ENCODE assay signal across 13 cellular contexts in the genomic region with DNA sequence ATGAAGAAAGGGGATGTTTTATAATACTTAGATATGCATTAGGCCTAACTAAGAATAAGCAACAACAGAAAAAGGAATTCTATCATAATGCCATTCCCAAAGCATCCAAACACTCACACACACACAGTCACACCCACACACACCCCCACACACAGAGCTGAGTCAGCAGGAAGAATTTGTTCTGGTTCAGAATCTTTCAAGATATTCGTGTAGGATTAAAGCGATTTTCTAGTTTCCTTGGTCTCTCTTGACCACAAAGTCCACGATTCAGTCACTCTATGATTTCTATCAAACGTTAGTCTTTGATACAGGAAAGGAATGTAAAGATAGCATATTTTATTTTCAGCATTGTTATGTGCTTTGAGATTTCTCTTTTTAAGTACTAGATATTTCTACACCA.
DNase-seq lines count a peak whose midpoint lies in the region; TF ChIP-seq lines count a peak whose summit lies in the region.
"Had no signal": no experiment of that assay in that cellular context is flagged by ENCODE, and none has a peak within 500 bp of the region (broad histone marks: within the 10 kb centered on the region; RNA-seq: fewer than 3 reads in every experiment).

No MANE protein-coding gene starts in this region.

- intact Hi-C loops in MCF 10A (cut with micrococcal nuclease) (no loop called here), mammary epithelial cell (cut with micrococcal nuclease) (no loop called here), vagina (cut with DNase I) (no loop called here)

- POLR2A ChIA-PET in MCF 10A (lab: Yijun Ruan, JAX) = interaction anchor here (1.2 to 1.8 kb wide), 2 partner anchors 254 to 573 kb away, joined by 4 to 6 read pairs; no protein-coding TSS in a partner anchor

- CTCF ChIA-PET in MCF 10A (lab: Yijun Ruan, JAX) = no interaction called here
- CTCF ChIA-PET in mammary epithelial cell (lab: Charles Lee; ENCODE audit: low non-redundant PET) = no interaction called here

- H3K27ac ChIP-seq in mammary epithelial cell (ENCODE audit: insufficient read depth, low read depth, low read length) (no peak overlapping the region), brain microvascular endothelial cell (no peak overlapping the region), vagina (no peak overlapping the region)
- H3K27ac ChIP-seq: breast epithelium, tibial artery had no signal

- no peak overlapping the region for H3K9ac ChIP-seq in mammary epithelial cell (ENCODE audit: insufficient read depth, low read length)

- no peak overlapping the region for H3K4me2 ChIP-seq in mammary epithelial cell (ENCODE audit: insufficient read depth, low read depth, low read length)

- no peaks in the 10 kb centered on the region for H3K79me2 ChIP-seq in mammary epithelial cell (ENCODE audit: insufficient read depth, low read length)

- H3K4me1 Mint-ChIP-seq in MCF 10A (ENCODE audit: insufficient read depth, unreplicated experiment) (peaks cover 11% of the 10 kb centered on the region), type B pancreatic cell (ENCODE audit: unreplicated experiment) (peaks cover 11% of the 10 kb centered on the region)

- in situ Hi-C loops in mammary epithelial cell (cut with MboI; ENCODE audit: low sequenced_read_pairs in 2 of 2) = no loop called here
- in situ Hi-C loops in brain microvascular endothelial cell (cut with HindIII; ENCODE audit: low pct_ligation_motif_present, low sequenced_read_pairs) = no loop called here

- no peak for TF ChIP-seq POLR2A in vagina (IDR thresholded peaks at IDR 0.05)

- H3K4me1 ChIP-seq in mammary epithelial cell (ENCODE audit: insufficient read depth, low read length) (peaks cover 3% of the 10 kb centered on the region), vagina (peaks cover 8% of the 10 kb centered on the region)
- H3K4me1 ChIP-seq: breast epithelium had no signal

- BruUV-seq in MCF 10A (replicated peaks; lab: Mats Ljungman, UMichigan) (no TSS peak), mammary epithelial cell (replicated peaks; lab: Mats Ljungman, UMichigan) (no TSS peak)

- no peak overlapping the region for H2AFZ ChIP-seq in mammary epithelial cell (ENCODE audit: low read depth, low read length)

- H3K4me3 Mint-ChIP-seq in MCF 10A (ENCODE audit: unreplicated experiment) = no peak overlapping the region
- peak overlapping the region; percentile 10 for H3K4me3 Mint-ChIP-seq in type B pancreatic cell
- H3K4me3 Mint-ChIP-seq: IgD-negative memory B cell, neural crest cell had no signal

- H3K27me3 Mint-ChIP-seq in MCF 10A (ENCODE audit: insufficient read depth, unreplicated experiment) = no peaks in the 10 kb centered on the region
- H3K27me3 Mint-ChIP-seq in type B pancreatic cell = no peaks in the 10 kb centered on the region
- H3K27me3 Mint-ChIP-seq: IgD-negative memory B cell had no signal

- TF ChIP-seq CTCF in MCF 10A (IDR thresholded peaks at IDR 0.05; ENCODE audit: unreplicated experiment) = no peak
- TF ChIP-seq CTCF in mammary epithelial cell (conservative IDR thresholded peaks at IDR 0.05 in 1 of 2, IDR thresholded peaks at IDR 0.05 in 1 of 2; ENCODE audit: extremely low read depth in 1 of 2, insufficient read depth in 1 of 2, low read depth in 1 of 2, low read length in 2 of 2) = no peak
- TF ChIP-seq CTCF in brain microvascular endothelial cell (IDR thresholded peaks at IDR 0.05; ENCODE audit: low read depth, low read length, missing control alignments) = no peak
- TF ChIP-seq CTCF in type B pancreatic cell (conservative IDR thresholded peaks at IDR 0.05) = no peak
- TF ChIP-seq CTCF in vagina (IDR thresholded peaks at IDR 0.05) = no peak

- dilution Hi-C loops in mammary epithelial cell (cut with HindIII; ENCODE audit: low sequenced_read_pairs) = no loop called here

- no peak overlapping the region for H3K4me3 ChIP-seq in mammary epithelial cell (replicated peaks in 1 of 3; ENCODE audit: insufficient read depth in 1 of 3, low read depth in 2 of 3, low read length in 3 of 3)
- no peak overlapping the region for H3K4me3 ChIP-seq in brain microvascular endothelial cell (ENCODE audit: low read depth, low read length)
- no peak overlapping the region for H3K4me3 ChIP-seq in vagina
- H3K4me3 ChIP-seq: breast epithelium, tibial artery had no signal

- no peaks in the 10 kb centered on the region for H4K20me1 ChIP-seq in mammary epithelial cell (ENCODE audit: insufficient read depth, low read length)

- H3K27ac Mint-ChIP-seq in MCF 10A (ENCODE audit: low read depth, unreplicated experiment) (peak overlapping the region; percentile 50), type B pancreatic cell (peak overlapping the region; percentile 65)
- H3K27ac Mint-ChIP-seq: IgD-negative memory B cell had no signal

- WGBS in mammary epithelial cell (ENCODE audit: low coverage, missing lambda C conversion rate) = 61% methylated on average over 4 of the region's 4 CpGs

- H3K9me3 ChIP-seq in mammary epithelial cell (replicated peaks; ENCODE audit: insufficient read depth, low read length) = no peaks in the 10 kb centered on the region
- no peaks in the 10 kb centered on the region for H3K9me3 ChIP-seq in vagina
- H3K9me3 ChIP-seq: breast epithelium, tibial artery had no signal

- H3K9me3 Mint-ChIP-seq in MCF 10A (ENCODE audit: unreplicated experiment) (no peaks in the 10 kb centered on the region), type B pancreatic cell (peaks cover 3% of the 10 kb centered on the region)

- H3K36me3 Mint-ChIP-seq in MCF 10A (ENCODE audit: insufficient read depth, unreplicated experiment) = no peaks in the 10 kb centered on the region
- H3K36me3 Mint-ChIP-seq in type B pancreatic cell = no peaks in the 10 kb centered on the region
- H3K36me3 Mint-ChIP-seq: IgD-negative memory B cell had no signal

- H3K36me3 ChIP-seq in mammary epithelial cell (ENCODE audit: insufficient read depth, low read length) (no peaks in the 10 kb centered on the region), brain microvascular endothelial cell (replicated peaks) (no peaks in the 10 kb centered on the region), vagina (no peaks in the 10 kb centered on the region)
- H3K36me3 ChIP-seq: breast epithelium, tibial artery had no signal

- H3K27me3 ChIP-seq in mammary epithelial cell (ENCODE audit: insufficient read depth, low read length) (no peaks in the 10 kb centered on the region), brain microvascular endothelial cell (replicated peaks) (no peaks in the 10 kb centered on the region), vagina (no peaks in the 10 kb centered on the region)
- H3K27me3 ChIP-seq: breast epithelium, tibial artery had no signal

- peak; percentile 5 for DNase-seq in MCF 10A (ENCODE audit: unreplicated experiment)
- no peak for DNase-seq in mammary epithelial cell
- DNase-seq in brain microvascular endothelial cell = peak; percentile 43
- DNase-seq in non-pigmented ciliary epithelial cell (ENCODE audit: low read depth) = peak; percentile 32
- no peak for DNase-seq in type B pancreatic cell (ENCODE audit: extremely low spot score, unreplicated experiment)
- no peak for DNase-seq in vagina (ENCODE audit: extremely low spot score in 2 of 2)
- no peak for DNase-seq in hepatic stellate cell (ENCODE audit: low spot score)
- no peak for DNase-seq in iPS-NIHi7 (ENCODE audit: extremely low spot score)
- DNase-seq: NCI-H1694 treated with DMSO at 0.1 percent for 48 hours, tibial artery had no signal

Comparison
In these comparisons a context has a peak if more than half of its experiments do, and no peak if none do; other contexts are left out.
1. DNase-seq: peak in MCF 10A (single experiment), brain microvascular endothelial cell (single experiment) and non-pigmented ciliary epithelial cell (single experiment); none in mammary epithelial cell (single experiment), type B pancreatic cell (single experiment), vagina (0 of 2), hepatic stellate cell (single experiment) and iPS-NIHi7 (single experiment).